ENCODE assay signal across 21 cellular contexts in genomic region chr1:179872558-179872957, GRCh38. TPM values are rescaled to one million over a fixed set of nuclear protein-coding genes. Genes with fewer than 3 reads are reported as not detected.
DNase-seq lines count a peak whose midpoint lies in the region; ATAC-seq and TF ChIP-seq lines count a peak whose summit lies in the region.
"Had no signal": no experiment of that assay in that cellular context is flagged by ENCODE, and none has a peak within 500 bp of the region (broad histone marks: within the 10 kb centered on the region; RNA-seq: fewer than 3 reads in every experiment).

No MANE protein-coding gene starts in this region.

- H3K4me3 Mint-ChIP-seq in endothelial cell (ENCODE audit: unreplicated experiment): no peak overlapping the region
- H3K4me3 Mint-ChIP-seq in activated T-cell treated with anti-CD3 and anti-CD28 coated beads, Interleukin-2, amount 50 U/mL, for 24 hours: no peak overlapping the region
- H3K4me3 Mint-ChIP-seq: activated T-cell treated with anti-CD3 and anti-CD28 coated beads, Interleukin-2, amount 50 U/mL, for 4 hours; central memory CD8-positive, alpha-beta T cell; neural crest cell had no signal

- intact Hi-C loops in psoas muscle (cut with DNase I): no loop called here

- no peaks in the 10 kb centered on the region for H3K9me3 ChIP-seq in psoas muscle
- H3K9me3 ChIP-seq: heart left ventricle, thyroid gland had no signal

- H3K27me3 Mint-ChIP-seq in endothelial cell (ENCODE audit: unreplicated experiment): peaks cover under 1% of the 10 kb centered on the region
- no peaks in the 10 kb centered on the region for H3K27me3 Mint-ChIP-seq in activated T-cell treated with anti-CD3 and anti-CD28 coated beads, Interleukin-2, amount 50 U/mL, for 24 hours
- H3K27me3 Mint-ChIP-seq: central memory CD8-positive, alpha-beta T cell had no signal

- peak overlapping the region; percentile 62 for H3K27ac Mint-ChIP-seq in endothelial cell (ENCODE audit: unreplicated experiment)
- no peak overlapping the region for H3K27ac Mint-ChIP-seq in activated T-cell treated with anti-CD3 and anti-CD28 coated beads, Interleukin-2, amount 50 U/mL, for 24 hours

- no peaks in the 10 kb centered on the region for H3K9me3 Mint-ChIP-seq in endothelial cell (ENCODE audit: unreplicated experiment)
- no peaks in the 10 kb centered on the region for H3K9me3 Mint-ChIP-seq in activated T-cell treated with anti-CD3 and anti-CD28 coated beads, Interleukin-2, amount 50 U/mL, for 24 hours
- H3K9me3 Mint-ChIP-seq: activated T-cell treated with anti-CD3 and anti-CD28 coated beads, Interleukin-2, amount 50 U/mL, for 4 hours; central memory CD8-positive, alpha-beta T cell; neural crest cell had no signal

- WGBS in psoas muscle, 3 donors: 58 to 73% (median 58%) methylated on average over 5 of the region's 5 CpGs

- H3K27ac ChIP-seq in psoas muscle (peak overlapping the region; percentile 58), caudate nucleus (ENCODE audit: low read depth, low read length) (no peak overlapping the region)
- H3K27ac ChIP-seq: thyroid gland had no signal

- ATAC-seq in GM21360 (IDR thresholded peaks at IDR 0.05; ENCODE audit: unreplicated experiment) (peak; percentile 53), psoas muscle (no peak), HG02938 (IDR thresholded peaks at IDR 0.05; ENCODE audit: unreplicated experiment) (no peak)
- ATAC-seq: activated T-cell treated with anti-CD3 and anti-CD28 coated beads, Interleukin-2, amount 50 U/mL, for 4 hours; heart left ventricle; SK-N-SH treated with all-trans-retinoic acid at 6 μM for 48 hours had no signal

- TF ChIP-seq CTCF in NB4 (IDR thresholded peaks at IDR 0.05; ENCODE audit: low read depth, low read length): no peak
- TF ChIP-seq CTCF in endothelial cell (IDR thresholded peaks at IDR 0.05; ENCODE audit: unreplicated experiment): no peak
- TF ChIP-seq CTCF in psoas muscle (IDR thresholded peaks at IDR 0.05): no peak

- peaks cover 68% of the 10 kb centered on the region for H3K4me1 ChIP-seq in psoas muscle

- H3K36me3 Mint-ChIP-seq in endothelial cell (ENCODE audit: low read depth, unreplicated experiment): peaks cover 10% of the 10 kb centered on the region
- H3K36me3 Mint-ChIP-seq in activated T-cell treated with anti-CD3 and anti-CD28 coated beads, Interleukin-2, amount 50 U/mL, for 24 hours (ENCODE audit: low read depth): peaks cover 86% of the 10 kb centered on the region

- no peaks in the 10 kb centered on the region for H3K27me3 ChIP-seq in psoas muscle (ENCODE audit: insufficient read depth in 3 of 3, low read length in 2 of 3)
- H3K27me3 ChIP-seq: dorsolateral prefrontal cortex, heart left ventricle, thyroid gland had no signal

- no peak for TF ChIP-seq POLR2A in NB4 (IDR thresholded peaks at IDR 0.05; ENCODE audit: extremely low read depth, insufficient read length)

- peaks cover 6 to 48% of the 10 kb centered on the region in 2 donors for H3K36me3 ChIP-seq in psoas muscle (ENCODE audit: insufficient read depth in 1 of 2, low read depth in 1 of 2)

- peak; percentile 26 for DNase-seq in NB4 (ENCODE audit: low read depth)
- DNase-seq in endothelial cell (ENCODE audit: low spot score): no peak
- DNase-seq in psoas muscle: no peak
- DNase-seq in caudate nucleus (lab: John Stamatoyannopoulos, UW): no peak
- no peak for DNase-seq in activated T-cell treated with anti-CD3 and anti-CD28 coated beads, Interleukin-2, amount 50 U/mL, for 24 hours
- DNase-seq: activated naive CD4-positive, alpha-beta T cell; activated T-cell treated with anti-CD3 and anti-CD28 coated beads, Interleukin-2, amount 50 U/mL, for 4 hours; dorsolateral prefrontal cortex; heart left ventricle; midbrain; NCI-H1417 treated with DMSO at 0.1 percent for 48 hours; NCI-H524; small intestine; stimulated activated CD4-positive, alpha-beta T cell treated with anti-CD3 and anti-CD28 coated beads, Interleukin-2, amount 100 ng/mL, for 24 hours; stimulated activated naive CD4-positive, alpha-beta T cell had no signal

- H3K4me1 Mint-ChIP-seq in endothelial cell (ENCODE audit: unreplicated experiment): peaks cover 20% of the 10 kb centered on the region
- peaks cover 49% of the 10 kb centered on the region for H3K4me1 Mint-ChIP-seq in activated T-cell treated with anti-CD3 and anti-CD28 coated beads, Interleukin-2, amount 50 U/mL, for 24 hours (ENCODE audit: low read depth)

- H3K4me3 ChIP-seq in NB4 (ENCODE audit: low read depth, low read length) (peak overlapping the region; percentile 2), psoas muscle (peak overlapping the region; percentile 9)
- H3K4me3 ChIP-seq: dorsolateral prefrontal cortex, heart left ventricle, thyroid gland had no signal

RNA-seq across cellular contexts. Expression of gene TOR1AIP2, which starts 5.0 kb away (rescaled TPM):
- total RNA-seq in endothelial cell (ENCODE audit: unreplicated experiment) (71.1 TPM), psoas muscle (10 to 100 TPM; 56.4 to 98.3 (median 67.5) TPM)
- 10 to 100 TPM; 10.9 to 57.2 (median 27.3) TPM for polyA plus RNA-seq in psoas muscle

RNA-seq across cellular contexts. Expression of gene TOR1AIP1, which starts 9.5 kb away (rescaled TPM):
- 31.0 TPM for total RNA-seq in endothelial cell (ENCODE audit: unreplicated experiment)
- total RNA-seq in psoas muscle: 10 to 100 TPM; 35.1 to 59.6 (median 53.3) TPM
- polyA plus RNA-seq in psoas muscle: 10 to 100 TPM; 15.5 to 33.4 (median 30.8) TPM
